In genomic region chr5:73672130-73672529, GRCh38 we compare ENCODE assay signal across 23 cellular contexts. TPM values are rescaled to one million over a fixed set of nuclear protein-coding genes. Genes with fewer than 3 reads are reported as not detected.
"Had no signal": no experiment of that assay in that cellular context is flagged by ENCODE, and none has a peak within 500 bp of the region (broad histone marks: within the 10 kb centered on the region; RNA-seq: fewer than 3 reads in every experiment).

No MANE protein-coding gene starts in this region.

- H3K27me3 ChIP-seq: testis, uterus had no signal

- H3K27ac Mint-ChIP-seq: activated naive CD4-positive, alpha-beta T cell treated with anti-CD3 and anti-CD28 coated beads, Interleukin-2, amount 50 U/mL, for 24 hours; immature natural killer cell; naive thymus-derived CD4-positive, alpha-beta T cell; stimulated activated naive B cell treated with anti-CD40 and anti-IgM and Interleukin-4, amounts not matched to agents 10 μg/mL and 1 μg/mL and 100 μg/mL, for 72 hours; WTC11 had no signal

- FAIRE-seq: small intestine had no signal

- H3K36me3 Mint-ChIP-seq: activated naive CD4-positive, alpha-beta T cell treated with anti-CD3 and anti-CD28 coated beads, Interleukin-2, amount 50 U/mL, for 24 hours; brain; naive thymus-derived CD4-positive, alpha-beta T cell; stimulated activated naive B cell treated with anti-CD40 and anti-IgM and Interleukin-4, amounts not matched to agents 10 μg/mL and 1 μg/mL and 100 μg/mL, for 72 hours; WTC11 had no signal

- H3K4me3 ChIP-seq: left ventricle myocardium inferior, testis, uterus had no signal

- ATAC-seq: naive thymus-derived CD4-positive, alpha-beta T cell; sciatic nerve; stimulated activated naive B cell treated with anti-CD40 and anti-IgM and Interleukin-4, amounts not matched to agents 10 μg/mL and 1 μg/mL and 100 μg/mL, for 72 hours; WTC11 had no signal

- H3K36me3 ChIP-seq: left ventricle myocardium inferior, uterus had no signal

- H3K4me1 ChIP-seq: uterus had no signal

- H3K9me3 Mint-ChIP-seq: activated naive CD4-positive, alpha-beta T cell treated with anti-CD3 and anti-CD28 coated beads, Interleukin-2, amount 50 U/mL, for 24 hours; brain; immature natural killer cell; naive thymus-derived CD4-positive, alpha-beta T cell; neural crest cell; stimulated activated naive B cell treated with anti-CD40 and anti-IgM and Interleukin-4, amounts not matched to agents 10 μg/mL and 1 μg/mL and 100 μg/mL, for 72 hours; WTC11 had no signal

- H3K4me3 Mint-ChIP-seq: activated naive CD4-positive, alpha-beta T cell treated with anti-CD3 and anti-CD28 coated beads, Interleukin-2, amount 50 U/mL, for 24 hours; brain; immature natural killer cell; naive thymus-derived CD4-positive, alpha-beta T cell; neural crest cell; stimulated activated naive B cell treated with anti-CD40 and anti-IgM and Interleukin-4, amounts not matched to agents 10 μg/mL and 1 μg/mL and 100 μg/mL, for 72 hours; WTC11 had no signal

- H3K27me3 Mint-ChIP-seq: brain; stimulated activated naive B cell treated with anti-CD40 and anti-IgM and Interleukin-4, amounts not matched to agents 10 μg/mL and 1 μg/mL and 100 μg/mL, for 72 hours had no signal

- H3K27ac ChIP-seq: left ventricle myocardium inferior, testis, uterus had no signal

- H3K4me1 Mint-ChIP-seq: activated naive CD4-positive, alpha-beta T cell treated with anti-CD3 and anti-CD28 coated beads, Interleukin-2, amount 50 U/mL, for 24 hours; neural crest cell; stimulated activated naive B cell treated with anti-CD40 and anti-IgM and Interleukin-4, amounts not matched to agents 10 μg/mL and 1 μg/mL and 100 μg/mL, for 72 hours had no signal

- H3K9me3 ChIP-seq: left ventricle myocardium inferior, testis, uterus had no signal

- DNase-seq: activated gamma-delta T cell treated with Interleukin-2 at 50 U/mL for 16 hours; activated T-cell treated with anti-CD3 and anti-CD28 coated beads, Interleukin-2, amount 50 U/mL, for 1 hour; anterior cingulate cortex; caudate nucleus; dermis blood vessel endothelial cell; effector memory CD4-positive, alpha-beta T cell; immature natural killer cell; left ventricle myocardium inferior; naive thymus-derived CD4-positive, alpha-beta T cell; occipital lobe; small intestine; stimulated activated CD4-positive, alpha-beta T cell treated with anti-CD3 and anti-CD28 coated beads, Interleukin-2, amount 100 ng/mL, for 48 hours; stimulated activated CD8-positive, alpha-beta memory T cell treated with anti-CD3 and anti-CD28 coated beads, Interleukin-4, amount 100 ng/mL, for 48 hours; stimulated activated naive B cell treated with anti-CD40 and anti-IgM and Interleukin-4, amounts not matched to agents 10 μg/mL and 1 μg/mL and 100 μg/mL, for 72 hours; testis; trophoblast cell; uterus had no signal

RNA-seq across cellular contexts. Expression of gene ARHGEF28, which starts 46.1 kb away (rescaled TPM):
- total RNA-seq: T-helper 2 cell treated with Interferon-gamma antibody and Interleukin-4, amounts not matched to agents 100 ng/mL and 5 ng/mL, for 36 hours had no signal
- polyA plus RNA-seq: naive thymus-derived CD4-positive, alpha-beta T cell had no signal
